8 cellular contexts compared by ENCODE assay signal in the genomic region with DNA sequence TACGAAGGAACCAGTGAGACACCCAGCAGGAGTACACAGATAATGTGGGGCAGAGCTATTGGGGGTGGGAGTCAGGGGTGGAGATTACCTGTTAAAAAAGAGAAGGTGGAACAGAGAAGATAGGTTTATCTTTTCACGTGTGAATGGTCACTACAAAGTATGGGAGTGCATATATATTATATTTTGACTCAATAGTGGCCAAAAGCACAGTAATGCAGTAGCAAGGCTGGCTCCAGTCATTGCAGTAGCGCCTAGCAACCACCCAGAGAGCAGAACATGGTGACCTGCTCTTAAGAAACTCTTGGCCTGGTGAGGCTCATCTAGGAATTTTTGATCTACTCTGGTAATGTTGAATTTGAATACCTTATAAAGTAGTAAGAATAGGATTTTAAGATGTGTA. TPM values are rescaled to one million over a fixed set of nuclear protein-coding genes. Genes with fewer than 3 reads are reported as not detected.
A peak's percentile ranks its signal among the peaks of the same experiment; 100 is the strongest.
DNase-seq lines count a peak whose midpoint lies in the region; ATAC-seq and TF ChIP-seq lines count a peak whose summit lies in the region.

No MANE protein-coding gene starts in this region.

- DNase-seq in AG10803 (ENCODE audit: low read depth), result peak; percentile 15
- DNase-seq in HFFc6, result no peak
- no peak for DNase-seq in activated naive CD8-positive, alpha-beta T cell treated with anti-CD3 and anti-CD28 coated beads for 36 hours
- peak; percentile 29 for DNase-seq in left kidney (ENCODE audit: low read depth, low spot score)
- DNase-seq in upper lobe of right lung, result no peak
- DNase-seq in AML-193 (lab: John Stamatoyannopoulos, UW), result no peak
- no peak for DNase-seq in COR-L47 (lab: John Stamatoyannopoulos, UW)

- peaks cover 6% of the 10 kb centered on the region for H3K4me1 ChIP-seq in upper lobe of right lung

- H3K9me3 Mint-ChIP-seq in HFFc6, result 0 out of 2 replicates have a peak, but pooled peaks cover 9% of the 10 kb centered on the region
- peaks cover 11% of the 10 kb centered on the region for H3K9me3 Mint-ChIP-seq in activated naive CD8-positive, alpha-beta T cell treated with anti-CD3 and anti-CD28 coated beads for 36 hours

- H3K4me3 ChIP-seq in AG10803 (ENCODE audit: low read length), result peak overlapping the region; percentile 74
- H3K4me3 ChIP-seq in upper lobe of right lung, result peak overlapping the region; percentile 96

- ATAC-seq in upper lobe of right lung (no peak), GM18520 (IDR thresholded peaks at IDR 0.05; ENCODE audit: unreplicated experiment) (no peak)

- peaks cover 5% of the 10 kb centered on the region for H3K27me3 ChIP-seq in upper lobe of right lung

- no peaks in the 10 kb centered on the region for H3K9me3 ChIP-seq in upper lobe of right lung

- H3K27ac ChIP-seq in upper lobe of right lung, result no peak overlapping the region

- H3K36me3 ChIP-seq in upper lobe of right lung, result peaks cover 17% of the 10 kb centered on the region

- H3K4me3 Mint-ChIP-seq in HFFc6, result peak overlapping the region; percentile 95
- H3K4me3 Mint-ChIP-seq in activated naive CD8-positive, alpha-beta T cell treated with anti-CD3 and anti-CD28 coated beads for 36 hours, result peak overlapping the region; percentile 91

- peaks cover 29% of the 10 kb centered on the region for H3K4me1 Mint-ChIP-seq in HFFc6 (ENCODE audit: low read depth)
- peaks cover 16% of the 10 kb centered on the region for H3K4me1 Mint-ChIP-seq in activated naive CD8-positive, alpha-beta T cell treated with anti-CD3 and anti-CD28 coated beads for 36 hours

- peaks cover 27% of the 10 kb centered on the region for H3K36me3 Mint-ChIP-seq in HFFc6 (ENCODE audit: low read depth)
- H3K36me3 Mint-ChIP-seq in activated naive CD8-positive, alpha-beta T cell treated with anti-CD3 and anti-CD28 coated beads for 36 hours, result peaks cover 25% of the 10 kb centered on the region

- intact Hi-C loops in upper lobe of right lung (cut with DNase I), result no loop called here

- TF ChIP-seq CTCF in AG10803 (conservative IDR thresholded peaks at IDR 0.05; ENCODE audit: low read length) (no peak), HFFc6 (IDR thresholded peaks at IDR 0.05) (no peak), upper lobe of right lung (IDR thresholded peaks at IDR 0.05) (no peak)

- peak overlapping the region; percentile 96 for H3K27ac Mint-ChIP-seq in HFFc6
- peak overlapping the region; percentile 96 for H3K27ac Mint-ChIP-seq in activated naive CD8-positive, alpha-beta T cell treated with anti-CD3 and anti-CD28 coated beads for 36 hours

- H3K27me3 Mint-ChIP-seq in HFFc6 (ENCODE audit: insufficient read depth), result no peaks in the 10 kb centered on the region; the same call in 1 of the 2 replicates
- H3K27me3 Mint-ChIP-seq in activated naive CD8-positive, alpha-beta T cell treated with anti-CD3 and anti-CD28 coated beads for 36 hours, result peaks cover 8% of the 10 kb centered on the region

RNA-seq across cellular contexts. Expression of a gene that starts 1.0 kb away (rescaled TPM):
- 10 to 100 TPM; 37.5 to 49.6 (median 45.6) TPM for total RNA-seq in HFFc6 (2021; fragmentation: NEBNext Ultra II Directional; extraction: Animal tissue kit (Norgen Biotek cat#: 25700))
- total RNA-seq in activated naive CD8-positive, alpha-beta T cell treated with anti-CD3 and anti-CD28 coated beads for 36 hours, result 10 to 100 TPM; 23.8 to 26.4 TPM
- total RNA-seq in upper lobe of right lung, result 31.2 TPM

RNA-seq across cellular contexts. Expression of a gene that starts 29.9 kb away (rescaled TPM):
- 10 to 100 TPM in 4 of 6 experiments, 1 to 10 TPM in 2; 6.2 to 16.3 (median 13.7) TPM for total RNA-seq in HFFc6 (2021; fragmentation: NEBNext Ultra II Directional; extraction: Animal tissue kit (Norgen Biotek cat#: 25700))
- 1 to 10 TPM; 2.8 to 4.0 TPM for total RNA-seq in activated naive CD8-positive, alpha-beta T cell treated with anti-CD3 and anti-CD28 coated beads for 36 hours
- 42.0 TPM for total RNA-seq in upper lobe of right lung

RNA-seq across cellular contexts. Expression of a gene that starts 33.0 kb away (rescaled TPM):
- not detected for total RNA-seq in HFFc6 (2021; fragmentation: NEBNext Ultra II Directional; extraction: Animal tissue kit (Norgen Biotek cat#: 25700))
- total RNA-seq in activated naive CD8-positive, alpha-beta T cell treated with anti-CD3 and anti-CD28 coated beads for 36 hours, result not detected
- total RNA-seq in upper lobe of right lung, result 1.7 TPM

Comparison
In these comparisons a context has a peak if more than half of its experiments do, and no peak if none do; other contexts are left out.
1. DNase-seq: peak in AG10803 (single experiment) and left kidney (single experiment); none in HFFc6 (single experiment), activated naive CD8-positive, alpha-beta T cell treated with anti-CD3 and anti-CD28 coated beads for 36 hours (single experiment), upper lobe of right lung (single experiment), AML-193 (0 of 2) and COR-L47 (single experiment).